Comparison of ENCODE assay signal across 1 cellular context in genomic region chr6:113209315-113209714, GRCh38.
TF ChIP-seq lines count a peak whose summit lies in the region.

No MANE protein-coding gene starts in this region.

TF ChIP-seq in SK-N-SH, 30 proteins besides CTCF, POLR2A, EP300 and RAD21 (continued from another document):
- TF ChIP-seq, protein P1, sequence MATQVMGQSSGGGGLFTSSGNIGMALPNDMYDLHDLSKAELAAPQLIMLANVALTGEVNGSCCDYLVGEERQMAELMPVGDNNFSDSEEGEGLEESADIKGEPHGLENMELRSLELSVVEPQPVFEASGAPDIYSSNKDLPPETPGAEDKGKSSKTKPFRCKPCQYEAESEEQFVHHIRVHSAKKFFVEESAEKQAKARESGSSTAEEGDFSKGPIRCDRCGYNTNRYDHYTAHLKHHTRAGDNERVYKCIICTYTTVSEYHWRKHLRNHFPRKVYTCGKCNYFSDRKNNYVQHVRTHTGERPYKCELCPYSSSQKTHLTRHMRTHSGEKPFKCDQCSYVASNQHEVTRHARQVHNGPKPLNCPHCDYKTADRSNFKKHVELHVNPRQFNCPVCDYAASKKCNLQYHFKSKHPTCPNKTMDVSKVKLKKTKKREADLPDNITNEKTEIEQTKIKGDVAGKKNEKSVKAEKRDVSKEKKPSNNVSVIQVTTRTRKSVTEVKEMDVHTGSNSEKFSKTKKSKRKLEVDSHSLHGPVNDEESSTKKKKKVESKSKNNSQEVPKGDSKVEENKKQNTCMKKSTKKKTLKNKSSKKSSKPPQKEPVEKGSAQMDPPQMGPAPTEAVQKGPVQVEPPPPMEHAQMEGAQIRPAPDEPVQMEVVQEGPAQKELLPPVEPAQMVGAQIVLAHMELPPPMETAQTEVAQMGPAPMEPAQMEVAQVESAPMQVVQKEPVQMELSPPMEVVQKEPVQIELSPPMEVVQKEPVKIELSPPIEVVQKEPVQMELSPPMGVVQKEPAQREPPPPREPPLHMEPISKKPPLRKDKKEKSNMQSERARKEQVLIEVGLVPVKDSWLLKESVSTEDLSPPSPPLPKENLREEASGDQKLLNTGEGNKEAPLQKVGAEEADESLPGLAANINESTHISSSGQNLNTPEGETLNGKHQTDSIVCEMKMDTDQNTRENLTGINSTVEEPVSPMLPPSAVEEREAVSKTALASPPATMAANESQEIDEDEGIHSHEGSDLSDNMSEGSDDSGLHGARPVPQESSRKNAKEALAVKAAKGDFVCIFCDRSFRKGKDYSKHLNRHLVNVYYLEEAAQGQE (IDR thresholded peaks at IDR 0.05; ENCODE audit: low read depth, low read length), result no peak
- TF ChIP-seq FOXJ3 (CRISPR knock-in tag; IDR thresholded peaks at IDR 0.05) (no peak), GABPA (IDR thresholded peaks at IDR 0.05; ENCODE audit: low read depth) (no peak), TCF12 (IDR thresholded peaks at IDR 0.05) (no peak), EZH2phosphoT487 (IDR thresholded peaks at IDR 0.05; ENCODE audit: borderline replicate concordance, low read depth) (no peak), NFIC (IDR thresholded peaks at IDR 0.05; ENCODE audit: borderline replicate concordance) (no peak), USF2 (IDR thresholded peaks at IDR 0.05; ENCODE audit: borderline replicate concordance, low read depth, low read length) (no peak), TEAD4 (IDR thresholded peaks at IDR 0.05; ENCODE audit: borderline replicate concordance, insufficient read depth) (no peak), NRF1 (IDR thresholded peaks at IDR 0.05; ENCODE audit: low read depth, low read length) (no peak), SMC3 (IDR thresholded peaks at IDR 0.05; ENCODE audit: low read depth, low read length) (no peak), RXRA (IDR thresholded peaks at IDR 0.05; ENCODE audit: borderline replicate concordance, low read depth) (no peak), FOXM1 (IDR thresholded peaks at IDR 0.05; ENCODE audit: low read depth) (no peak)
- TF ChIP-seq, protein P2, sequence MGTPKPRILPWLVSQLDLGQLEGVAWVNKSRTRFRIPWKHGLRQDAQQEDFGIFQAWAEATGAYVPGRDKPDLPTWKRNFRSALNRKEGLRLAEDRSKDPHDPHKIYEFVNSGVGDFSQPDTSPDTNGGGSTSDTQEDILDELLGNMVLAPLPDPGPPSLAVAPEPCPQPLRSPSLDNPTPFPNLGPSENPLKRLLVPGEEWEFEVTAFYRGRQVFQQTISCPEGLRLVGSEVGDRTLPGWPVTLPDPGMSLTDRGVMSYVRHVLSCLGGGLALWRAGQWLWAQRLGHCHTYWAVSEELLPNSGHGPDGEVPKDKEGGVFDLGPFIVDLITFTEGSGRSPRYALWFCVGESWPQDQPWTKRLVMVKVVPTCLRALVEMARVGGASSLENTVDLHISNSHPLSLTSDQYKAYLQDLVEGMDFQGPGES (IDR thresholded peaks at IDR 0.05; ENCODE audit: low read depth, low read length), result no peak
TF ChIP-seq in SK-N-SH: peak in this region for 0.
